ENCODE assay signal across 9 cellular contexts in the genomic region with DNA sequence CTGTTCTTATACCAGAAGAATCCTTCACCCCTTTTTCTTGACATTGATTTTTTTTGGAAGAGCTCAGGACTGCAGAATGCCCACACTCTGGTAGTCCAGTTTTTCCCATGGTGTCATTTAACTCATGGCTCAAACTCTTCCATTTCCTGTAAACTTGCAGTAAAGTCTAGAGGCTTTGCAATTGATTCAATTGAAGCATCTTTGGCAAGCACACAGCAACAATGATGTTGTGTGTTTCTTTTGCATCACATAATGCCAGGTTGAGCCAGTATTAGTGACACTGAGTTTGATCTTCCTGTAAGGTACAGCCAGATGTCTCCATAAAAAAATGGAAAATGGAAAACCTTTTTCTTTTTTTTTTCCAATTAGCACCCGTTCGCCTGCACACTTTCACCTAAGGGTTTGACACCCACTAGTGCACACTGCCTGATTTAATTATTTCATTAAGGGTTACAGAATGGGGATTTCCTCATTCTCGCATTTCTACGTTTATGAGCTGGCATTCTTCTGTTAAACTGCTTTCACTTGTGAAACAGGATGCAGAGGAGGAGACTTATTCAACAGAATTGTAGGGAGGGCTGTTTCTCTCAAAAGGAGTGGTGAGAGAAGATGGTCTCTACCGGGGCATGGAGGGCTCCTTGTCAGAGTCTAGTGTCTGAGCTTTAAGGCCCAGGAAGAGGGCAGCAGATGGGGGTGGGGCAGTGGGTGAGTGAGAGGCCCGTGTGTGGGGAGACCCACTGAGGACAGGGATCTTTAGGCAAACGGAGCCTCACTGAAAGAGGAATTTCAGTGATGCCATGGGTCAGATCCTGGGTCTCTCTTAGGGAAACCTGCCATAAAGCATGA. TPM values are rescaled to one million over a fixed set of nuclear protein-coding genes. Genes with fewer than 3 reads are reported as not detected.
DNase-seq lines count a peak whose midpoint lies in the region; ATAC-seq and TF ChIP-seq lines count a peak whose summit lies in the region.
"Had no signal": no experiment of that assay in that cellular context is flagged by ENCODE, and none has a peak within 500 bp of the region (broad histone marks: within the 10 kb centered on the region; RNA-seq: fewer than 3 reads in every experiment).

No MANE protein-coding gene starts in this region.

- TF ChIP-seq CTCF in WTC11 (IDR thresholded peaks at IDR 0.05): no peak

- peaks cover 9% of the 10 kb centered on the region for H3K9me3 Mint-ChIP-seq in WTC11
- H3K9me3 Mint-ChIP-seq: immature natural killer cell had no signal

- ATAC-seq in WTC11 (no peak), GM18498 (IDR thresholded peaks at IDR 0.05; ENCODE audit: unreplicated experiment) (no peak), GM19023 (IDR thresholded peaks at IDR 0.05; ENCODE audit: unreplicated experiment) (no peak)

- H3K36me3 Mint-ChIP-seq in WTC11: 0 out of 2 replicates have a peak, but pooled peaks cover 2% of the 10 kb centered on the region
- H3K36me3 Mint-ChIP-seq: immature natural killer cell had no signal

- DNase-seq in stimulated activated CD4-positive, alpha-beta T cell treated with anti-CD3 and anti-CD28 coated beads, Interleukin-15, amount 100 ng/mL, for 24 hours: peak; percentile 32
- no peak for DNase-seq in stimulated activated CD4-positive, alpha-beta T cell treated with anti-CD3 and anti-CD28 coated beads, Interleukin-4, amount 100 ng/mL, for 1 hour
- DNase-seq in WTC11 (ENCODE audit: low spot score): no peak
- peak; percentile 33 for DNase-seq in glomerular visceral epithelial cell (ENCODE audit: extremely low spot score)
- DNase-seq in ureter (ENCODE audit: low spot score): no peak
- DNase-seq in C1 segment of cervical spinal cord (lab: John Stamatoyannopoulos, UW): no peak
- DNase-seq: immature natural killer cell had no signal

- H3K27ac Mint-ChIP-seq in WTC11: no peak overlapping the region
- H3K27ac Mint-ChIP-seq: immature natural killer cell had no signal

- POLR2A ChIA-PET in WTC11 (lab: Charles Lee): interaction anchor here (0.7 to 1.2 kb wide), 2 partner anchors 76 to 243 kb away, joined by 3 read pairs; no protein-coding TSS in a partner anchor

- CTCF ChIA-PET in WTC11 (lab: Charles Lee): interaction anchor here (1.2 to 2.3 kb wide), 2 partner anchors 18 to 176 kb away, joined by 5 to 11 read pairs; no protein-coding TSS in a partner anchor

- H3K27me3 Mint-ChIP-seq in WTC11 (ENCODE audit: low read depth): peaks cover 18% of the 10 kb centered on the region

- H3K4me3 Mint-ChIP-seq in WTC11: 0 out of 2 replicates have a peak overlapping the region, but pooled peaks have one; percentile 5
- H3K4me3 Mint-ChIP-seq: immature natural killer cell had no signal

- peaks cover 34% of the 10 kb centered on the region for H3K4me1 Mint-ChIP-seq in WTC11
- H3K4me1 Mint-ChIP-seq: immature natural killer cell had no signal

TF ChIP-seq in WTC11, 78 proteins besides CTCF, POLR2A, EP300 and RAD21 (continues in another document):
- TF ChIP-seq, protein P1, sequence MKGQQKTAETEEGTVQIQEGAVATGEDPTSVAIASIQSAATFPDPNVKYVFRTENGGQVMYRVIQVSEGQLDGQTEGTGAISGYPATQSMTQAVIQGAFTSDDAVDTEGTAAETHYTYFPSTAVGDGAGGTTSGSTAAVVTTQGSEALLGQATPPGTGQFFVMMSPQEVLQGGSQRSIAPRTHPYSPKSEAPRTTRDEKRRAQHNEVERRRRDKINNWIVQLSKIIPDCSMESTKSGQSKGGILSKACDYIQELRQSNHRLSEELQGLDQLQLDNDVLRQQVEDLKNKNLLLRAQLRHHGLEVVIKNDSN (CRISPR knock-in tag; IDR thresholded peaks at IDR 0.05): no peak
- TF ChIP-seq, protein P2, sequence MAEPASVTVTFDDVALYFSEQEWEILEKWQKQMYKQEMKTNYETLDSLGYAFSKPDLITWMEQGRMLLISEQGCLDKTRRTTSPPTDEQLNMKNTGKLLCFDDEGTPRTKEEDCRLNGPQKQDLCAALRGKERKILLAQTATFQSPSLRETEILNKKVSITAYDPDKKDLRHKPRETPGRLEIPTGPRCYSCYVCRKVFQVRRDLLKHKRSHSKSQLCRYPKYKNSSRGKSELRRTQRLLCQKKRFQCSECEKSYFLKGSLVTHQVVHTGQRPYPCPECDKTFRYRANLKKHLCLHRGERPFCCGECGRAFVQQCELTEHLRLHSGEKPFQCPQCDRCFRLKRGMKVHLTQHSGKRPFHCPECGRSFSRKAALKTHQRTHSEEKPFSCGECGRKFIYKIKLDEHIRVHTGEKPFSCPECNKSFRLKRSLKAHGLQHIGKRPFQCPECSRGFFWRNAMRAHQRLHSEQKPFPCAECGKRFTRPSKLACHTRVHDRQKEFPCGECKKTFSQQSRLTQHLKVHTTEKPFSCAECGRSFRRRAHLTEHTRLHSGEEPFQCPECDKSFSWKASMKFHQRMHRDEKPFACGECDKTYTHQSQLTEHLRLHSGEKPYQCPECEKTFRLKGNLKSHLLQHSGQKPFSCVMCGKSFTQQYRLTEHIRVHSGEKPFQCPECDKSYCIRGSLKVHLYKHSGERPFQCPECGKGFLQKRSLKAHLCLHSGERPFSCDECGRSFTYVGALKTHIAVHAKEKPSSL (CRISPR knock-in tag; conservative IDR thresholded peaks at IDR 0.05): no peak
- no peak for TF ChIP-seq OVOL2 (CRISPR knock-in tag; IDR thresholded peaks at IDR 0.05; ENCODE audit: borderline replicate concordance)
- TF ChIP-seq, protein P3, sequence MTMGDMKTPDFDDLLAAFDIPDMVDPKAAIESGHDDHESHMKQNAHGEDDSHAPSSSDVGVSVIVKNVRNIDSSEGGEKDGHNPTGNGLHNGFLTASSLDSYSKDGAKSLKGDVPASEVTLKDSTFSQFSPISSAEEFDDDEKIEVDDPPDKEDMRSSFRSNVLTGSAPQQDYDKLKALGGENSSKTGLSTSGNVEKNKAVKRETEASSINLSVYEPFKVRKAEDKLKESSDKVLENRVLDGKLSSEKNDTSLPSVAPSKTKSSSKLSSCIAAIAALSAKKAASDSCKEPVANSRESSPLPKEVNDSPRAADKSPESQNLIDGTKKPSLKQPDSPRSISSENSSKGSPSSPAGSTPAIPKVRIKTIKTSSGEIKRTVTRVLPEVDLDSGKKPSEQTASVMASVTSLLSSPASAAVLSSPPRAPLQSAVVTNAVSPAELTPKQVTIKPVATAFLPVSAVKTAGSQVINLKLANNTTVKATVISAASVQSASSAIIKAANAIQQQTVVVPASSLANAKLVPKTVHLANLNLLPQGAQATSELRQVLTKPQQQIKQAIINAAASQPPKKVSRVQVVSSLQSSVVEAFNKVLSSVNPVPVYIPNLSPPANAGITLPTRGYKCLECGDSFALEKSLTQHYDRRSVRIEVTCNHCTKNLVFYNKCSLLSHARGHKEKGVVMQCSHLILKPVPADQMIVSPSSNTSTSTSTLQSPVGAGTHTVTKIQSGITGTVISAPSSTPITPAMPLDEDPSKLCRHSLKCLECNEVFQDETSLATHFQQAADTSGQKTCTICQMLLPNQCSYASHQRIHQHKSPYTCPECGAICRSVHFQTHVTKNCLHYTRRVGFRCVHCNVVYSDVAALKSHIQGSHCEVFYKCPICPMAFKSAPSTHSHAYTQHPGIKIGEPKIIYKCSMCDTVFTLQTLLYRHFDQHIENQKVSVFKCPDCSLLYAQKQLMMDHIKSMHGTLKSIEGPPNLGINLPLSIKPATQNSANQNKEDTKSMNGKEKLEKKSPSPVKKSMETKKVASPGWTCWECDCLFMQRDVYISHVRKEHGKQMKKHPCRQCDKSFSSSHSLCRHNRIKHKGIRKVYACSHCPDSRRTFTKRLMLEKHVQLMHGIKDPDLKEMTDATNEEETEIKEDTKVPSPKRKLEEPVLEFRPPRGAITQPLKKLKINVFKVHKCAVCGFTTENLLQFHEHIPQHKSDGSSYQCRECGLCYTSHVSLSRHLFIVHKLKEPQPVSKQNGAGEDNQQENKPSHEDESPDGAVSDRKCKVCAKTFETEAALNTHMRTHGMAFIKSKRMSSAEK (CRISPR knock-in tag; IDR thresholded peaks at IDR 0.05; ENCODE audit: borderline replicate concordance): no peak
- no peak for TF ChIP-seq SMAD3 (CRISPR knock-in tag; IDR thresholded peaks at IDR 0.05; ENCODE audit: borderline replicate concordance)
- no peak for TF ChIP-seq JUN (CRISPR knock-in tag; IDR thresholded peaks at IDR 0.05)
- TF ChIP-seq, protein P4, sequence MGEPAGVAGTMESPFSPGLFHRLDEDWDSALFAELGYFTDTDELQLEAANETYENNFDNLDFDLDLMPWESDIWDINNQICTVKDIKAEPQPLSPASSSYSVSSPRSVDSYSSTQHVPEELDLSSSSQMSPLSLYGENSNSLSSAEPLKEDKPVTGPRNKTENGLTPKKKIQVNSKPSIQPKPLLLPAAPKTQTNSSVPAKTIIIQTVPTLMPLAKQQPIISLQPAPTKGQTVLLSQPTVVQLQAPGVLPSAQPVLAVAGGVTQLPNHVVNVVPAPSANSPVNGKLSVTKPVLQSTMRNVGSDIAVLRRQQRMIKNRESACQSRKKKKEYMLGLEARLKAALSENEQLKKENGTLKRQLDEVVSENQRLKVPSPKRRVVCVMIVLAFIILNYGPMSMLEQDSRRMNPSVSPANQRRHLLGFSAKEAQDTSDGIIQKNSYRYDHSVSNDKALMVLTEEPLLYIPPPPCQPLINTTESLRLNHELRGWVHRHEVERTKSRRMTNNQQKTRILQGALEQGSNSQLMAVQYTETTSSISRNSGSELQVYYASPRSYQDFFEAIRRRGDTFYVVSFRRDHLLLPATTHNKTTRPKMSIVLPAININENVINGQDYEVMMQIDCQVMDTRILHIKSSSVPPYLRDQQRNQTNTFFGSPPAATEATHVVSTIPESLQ (CRISPR knock-in tag; IDR thresholded peaks at IDR 0.05): no peak
- no peak for TF ChIP-seq ZNF423 (CRISPR knock-in tag; IDR thresholded peaks at IDR 0.05)
- no peak for TF ChIP-seq ZNF263 (CRISPR knock-in tag; IDR thresholded peaks at IDR 0.05; ENCODE audit: low read depth)
- TF ChIP-seq TCF7 (CRISPR knock-in tag; IDR thresholded peaks at IDR 0.05; ENCODE audit: low read depth): no peak
- TF ChIP-seq RELA (CRISPR knock-in tag; IDR thresholded peaks at IDR 0.05; ENCODE audit: borderline replicate concordance): no peak
- TF ChIP-seq, protein P5, sequence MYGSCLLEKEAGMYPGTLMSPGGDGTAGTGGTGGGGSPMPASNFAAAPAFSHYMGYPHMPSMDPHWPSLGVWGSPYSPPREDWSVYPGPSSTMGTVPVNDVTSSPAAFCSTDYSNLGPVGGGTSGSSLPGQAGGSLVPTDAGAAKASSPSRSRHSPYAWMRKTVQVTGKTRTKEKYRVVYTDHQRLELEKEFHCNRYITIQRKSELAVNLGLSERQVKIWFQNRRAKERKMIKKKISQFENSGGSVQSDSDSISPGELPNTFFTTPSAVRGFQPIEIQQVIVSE (CRISPR knock-in tag; IDR thresholded peaks at IDR 0.05; ENCODE audit: borderline replicate concordance): no peak
- no peak for TF ChIP-seq PRRX2 (CRISPR knock-in tag; IDR thresholded peaks at IDR 0.05)

RNA-seq across cellular contexts. Expression of a gene that starts 2.2 kb away (rescaled TPM):
- 5.9 to 7.1 TPM (median 6.3 TPM) in 3 replicates for total RNA-seq in WTC11 (2021)
- 48.6 TPM for total RNA-seq in ureter

Comparison
In these comparisons a context has a peak if more than half of its experiments do, and no peak if none do; other contexts are left out.
1. DNase-seq: peak in stimulated activated CD4-positive, alpha-beta T cell treated with anti-CD3 and anti-CD28 coated beads, Interleukin-15, amount 100 ng/mL, for 24 hours (single experiment) and glomerular visceral epithelial cell (single experiment); none in stimulated activated CD4-positive, alpha-beta T cell treated with anti-CD3 and anti-CD28 coated beads, Interleukin-4, amount 100 ng/mL, for 1 hour (single experiment), WTC11 (single experiment), ureter (single experiment) and C1 segment of cervical spinal cord (0 of 14).